2 cellular contexts compared by ENCODE assay signal in the genomic region with DNA sequence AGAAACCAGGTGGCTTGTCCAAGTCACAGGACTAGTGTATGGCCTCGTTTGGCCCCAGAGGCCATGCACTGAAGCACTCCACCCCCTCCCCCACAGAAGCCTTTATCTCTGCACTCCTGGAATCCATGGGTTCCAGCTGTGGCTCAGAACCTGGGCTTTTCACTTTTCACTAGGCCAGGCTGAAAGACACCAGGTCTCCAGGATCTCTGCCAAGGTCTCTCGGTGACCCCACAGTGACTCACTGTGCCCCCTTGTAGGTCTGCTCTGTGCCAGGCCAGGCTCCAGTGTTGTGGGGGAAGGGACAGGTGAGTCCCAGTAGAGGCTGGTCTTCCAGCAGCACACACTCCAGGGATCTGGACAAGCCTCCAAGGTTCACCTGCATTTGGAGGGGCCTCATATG.
TF ChIP-seq lines count a peak whose summit lies in the region.

No MANE protein-coding gene starts in this region.

TF ChIP-seq in HEK293, 187 proteins besides CTCF, POLR2A, EP300 and RAD21 (continued from another document):
- TF ChIP-seq, protein P1, sequence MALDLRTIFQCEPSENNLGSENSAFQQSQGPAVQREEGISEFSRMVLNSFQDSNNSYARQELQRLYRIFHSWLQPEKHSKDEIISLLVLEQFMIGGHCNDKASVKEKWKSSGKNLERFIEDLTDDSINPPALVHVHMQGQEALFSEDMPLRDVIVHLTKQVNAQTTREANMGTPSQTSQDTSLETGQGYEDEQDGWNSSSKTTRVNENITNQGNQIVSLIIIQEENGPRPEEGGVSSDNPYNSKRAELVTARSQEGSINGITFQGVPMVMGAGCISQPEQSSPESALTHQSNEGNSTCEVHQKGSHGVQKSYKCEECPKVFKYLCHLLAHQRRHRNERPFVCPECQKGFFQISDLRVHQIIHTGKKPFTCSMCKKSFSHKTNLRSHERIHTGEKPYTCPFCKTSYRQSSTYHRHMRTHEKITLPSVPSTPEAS (tag by site-specific recombination; IDR thresholded peaks at IDR 0.05): no peak
- TF ChIP-seq KLF10 (tag by site-specific recombination; IDR thresholded peaks at IDR 0.05) (no peak), ZIC2 (tag by site-specific recombination; IDR thresholded peaks at IDR 0.05) (peak; percentile 71), ZBTB8A (tag by site-specific recombination; IDR thresholded peaks at IDR 0.05) (no peak), ZNF433 (tag by site-specific recombination; IDR thresholded peaks at IDR 0.05; ENCODE audit: low read depth) (no peak), ZNF248 (tag by site-specific recombination; IDR thresholded peaks at IDR 0.05) (no peak)
TF ChIP-seq in HEK293: peak in this region for 1.

TF ChIP-seq in H1, 55 proteins besides CTCF, POLR2A, EP300 and RAD21 (continued from another document):
- TF ChIP-seq, protein P2, sequence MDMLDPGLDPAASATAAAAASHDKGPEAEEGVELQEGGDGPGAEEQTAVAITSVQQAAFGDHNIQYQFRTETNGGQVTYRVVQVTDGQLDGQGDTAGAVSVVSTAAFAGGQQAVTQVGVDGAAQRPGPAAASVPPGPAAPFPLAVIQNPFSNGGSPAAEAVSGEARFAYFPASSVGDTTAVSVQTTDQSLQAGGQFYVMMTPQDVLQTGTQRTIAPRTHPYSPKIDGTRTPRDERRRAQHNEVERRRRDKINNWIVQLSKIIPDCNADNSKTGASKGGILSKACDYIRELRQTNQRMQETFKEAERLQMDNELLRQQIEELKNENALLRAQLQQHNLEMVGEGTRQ (IDR thresholded peaks at IDR 0.05; ENCODE audit: low read length): no peak
- TF ChIP-seq, protein P3, sequence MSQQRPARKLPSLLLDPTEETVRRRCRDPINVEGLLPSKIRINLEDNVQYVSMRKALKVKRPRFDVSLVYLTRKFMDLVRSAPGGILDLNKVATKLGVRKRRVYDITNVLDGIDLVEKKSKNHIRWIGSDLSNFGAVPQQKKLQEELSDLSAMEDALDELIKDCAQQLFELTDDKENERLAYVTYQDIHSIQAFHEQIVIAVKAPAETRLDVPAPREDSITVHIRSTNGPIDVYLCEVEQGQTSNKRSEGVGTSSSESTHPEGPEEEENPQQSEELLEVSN (IDR thresholded peaks at IDR 0.05): no peak
- TF ChIP-seq RXRA (IDR thresholded peaks at IDR 0.05; ENCODE audit: insufficient read depth, low read depth, low read length) (no peak), ASH2L (IDR thresholded peaks at IDR 0.05; ENCODE audit: low read length) (no peak)
